1 cellular context compared by ENCODE assay signal in the genomic region with DNA sequence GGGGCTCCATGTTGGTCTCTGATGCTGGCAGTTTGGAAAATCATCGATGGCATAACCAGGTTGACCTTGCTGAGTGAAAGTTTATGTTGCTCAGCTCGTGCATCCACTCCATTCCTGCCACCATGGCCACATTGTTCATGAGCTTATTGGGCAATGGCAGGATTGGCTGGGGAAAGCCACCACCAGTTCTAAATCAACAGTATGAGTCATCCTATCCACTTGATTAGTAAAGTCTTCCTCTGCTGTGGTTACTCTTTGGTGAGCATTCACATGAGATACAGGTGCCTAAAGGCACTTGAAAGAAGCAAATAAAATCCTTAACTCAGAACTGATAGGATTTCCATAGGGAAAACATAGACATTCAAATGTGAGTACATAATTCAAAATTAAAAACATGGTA.
TF ChIP-seq lines count a peak whose summit lies in the region.

No MANE protein-coding gene starts in this region.

TF ChIP-seq in GM23338, 12 proteins besides CTCF, POLR2A, EP300 and RAD21 (continued from another document):
- TF ChIP-seq ZNF462 (CRISPR knock-in tag; IDR thresholded peaks at IDR 0.05): no peak
- TF ChIP-seq STAT1 (IDR thresholded peaks at IDR 0.05; ENCODE audit: unreplicated experiment): no peak
TF ChIP-seq in GM23338: peak in this region for 0.
